In genomic region chr10:45672201-45673073, GRCh38 we compare ENCODE assay signal across 8 cellular contexts. TPM values are rescaled to one million over a fixed set of nuclear protein-coding genes. Genes with fewer than 3 reads are reported as not detected.
DNase-seq lines count a peak whose midpoint lies in the region; ATAC-seq and TF ChIP-seq lines count a peak whose summit lies in the region.

TSS of gene ZFAND4 (minus strand) at chr10:45672772. CDS start at chr10:45663725, 9,047 bp downstream.

- peak within 1 kb of the TSS; percentile 89 to 92 for H3K27ac ChIP-seq in right atrium auricular region
- peak within 1 kb of the TSS; percentile 80 to 85 for H3K27ac ChIP-seq in uterus

- H3K9me3 ChIP-seq in right atrium auricular region (no peaks in the 10 kb centered on the region), uterus (no peaks in the 10 kb centered on the region)

- TF ChIP-seq CTCF in GM12875 (IDR thresholded peaks at IDR 0.05; ENCODE audit: borderline replicate concordance, insufficient read depth, low read depth, low read length) = peak; percentile 75
- TF ChIP-seq CTCF in right atrium auricular region (IDR thresholded peaks at IDR 0.05) = peak; percentile 54 to 68
- peak; percentile 10 to 87 (median 74) for TF ChIP-seq CTCF in uterus (IDR thresholded peaks at IDR 0.05)

- TF ChIP-seq POLR2A in uterus (IDR thresholded peaks at IDR 0.05) = peak; percentile 78 to 84

- H3K36me3 ChIP-seq in right atrium auricular region (no peaks in the 10 kb centered on the region), uterus (no peaks in the 10 kb centered on the region)

- peak; percentile 63 to 95 (median 90) for DNase-seq in NCI-H1417 (lab: John Stamatoyannopoulos, UW)
- peak; percentile 59 to 96 (median 90) for DNase-seq in amygdala (lab: John Stamatoyannopoulos, UW)
- peak; percentile 98 for DNase-seq in right atrium auricular region (ENCODE audit: low spot score)
- DNase-seq in pulmonary artery endothelial cell (ENCODE audit: low read depth, low spot score) = peak; percentile 93
- DNase-seq in uterus = peak; percentile 93 to 95

- no peaks in the 10 kb centered on the region for H3K27me3 ChIP-seq in right atrium auricular region
- H3K27me3 ChIP-seq in uterus = no peaks in the 10 kb centered on the region

- H3K4me1 ChIP-seq in right atrium auricular region = peaks cover 0 to 11% of the 10 kb centered on the region in 2 donors
- no peaks in the 10 kb centered on the region for H3K4me1 ChIP-seq in uterus

- peak within 1 kb of the TSS; percentile 86 for H3K4me3 ChIP-seq in GM12875 (ENCODE audit: low read depth, low read length)
- peak within 1 kb of the TSS; percentile 71 to 74 for H3K4me3 ChIP-seq in right atrium auricular region
- H3K4me3 ChIP-seq in uterus = peak within 1 kb of the TSS; percentile 56 to 96

- peak; percentile 96 for ATAC-seq in HG02759 (IDR thresholded peaks at IDR 0.05; ENCODE audit: unreplicated experiment)

- intact Hi-C loops in T-helper 1 cell treated with Interleukin-12 subunit alpha and Interleukin-12 subunit beta and Interleukin-4 antibody, amounts not matched to agents 30 ng/mL and 1 ng/mL, for 36 hours (cut with micrococcal nuclease) = loop anchor here (1.0 to 10.0 kb wide), 9 partner anchors 15 to 668 kb away; partner anchors contain the start of gene ZNF22
- intact Hi-C loops in uterus (cut with DNase I; ENCODE audit: low total_unique reads) = no loop called here

RNA-seq across cellular contexts. Expression of gene ZFAND4, which starts in this region (rescaled TPM):
- 25.4 and 29.5 TPM in 2 replicates for total RNA-seq in T-helper 1 cell treated with Interleukin-12 subunit alpha and Interleukin-12 subunit beta and Interleukin-4 antibody, amounts not matched to agents 30 ng/mL and 1 ng/mL, for 36 hours
- total RNA-seq in right atrium auricular region (10 to 100 TPM; 10.3 to 17.4 TPM), pulmonary artery endothelial cell (5.0 and 5.9 TPM in 2 replicates), uterus (10 to 100 TPM in 3 of 4 donors, 1 to 10 TPM in 1; 6.1 to 22.5 (median 17.9) TPM)

Comparison
In these comparisons a context has a peak if more than half of its experiments do, and no peak if none do; other contexts are left out.
1. Peak in every context shown above with its lines: DNase-seq, ATAC-seq, H3K4me3 ChIP-seq and H3K27ac ChIP-seq.